ENCODE assay signal across 8 cellular contexts in genomic region chrX:107324493-107325310, GRCh38.
A peak's percentile ranks its signal among the peaks of the same experiment; 100 is the strongest.
DNase-seq lines count a peak whose midpoint lies in the region; ATAC-seq and TF ChIP-seq lines count a peak whose summit lies in the region.

No MANE protein-coding gene starts in this region.

- no peak overlapping the region for H3K27ac ChIP-seq in A673 (ENCODE audit: low read depth, low read length, poor library complexity, severe bottlenecking)
- H3K27ac ChIP-seq in HEK293 (ENCODE audit: extremely low read depth, low read depth, low read length), result no peak overlapping the region
- no peak overlapping the region for H3K27ac ChIP-seq in iPS-18a (ENCODE audit: low read length)

- H3K36me3 ChIP-seq in A673 (ENCODE audit: insufficient read depth, low read length, poor library complexity, severe bottlenecking) (no peaks in the 10 kb centered on the region), HEK293 (ENCODE audit: control insufficient read depth in 2 of 2, insufficient read depth in 1 of 2, low read length in 2 of 2) (no peaks in the 10 kb centered on the region), iPS-18a (ENCODE audit: control insufficient read depth, low read depth, low read length) (no peaks in the 10 kb centered on the region)

- H3K4me1 ChIP-seq in A673 (ENCODE audit: insufficient read depth, low read length, poor library complexity, severe bottlenecking) (no peaks in the 10 kb centered on the region), HEK293 (ENCODE audit: control insufficient read depth, insufficient read depth, low read length) (0 out of 2 replicates have a peak, but pooled peaks cover 3% of the 10 kb centered on the region), iPS-18a (ENCODE audit: control insufficient read depth, low read depth, low read length) (no peaks in the 10 kb centered on the region)

- no peaks in the 10 kb centered on the region for H3K27me3 Mint-ChIP-seq in stimulated activated naive CD8-positive, alpha-beta T cell treated with anti-CD3 and anti-CD28 coated beads, Interleukin-15, amount 100 ng/mL, for 72 hours

- no peaks in the 10 kb centered on the region for H3K9me3 Mint-ChIP-seq in stimulated activated naive CD8-positive, alpha-beta T cell treated with anti-CD3 and anti-CD28 coated beads, Interleukin-15, amount 100 ng/mL, for 72 hours

- intact Hi-C loops in A673 (cut with micrococcal nuclease; ENCODE audit: unreplicated experiment), result no loop called here

- no peak overlapping the region for H3K4me3 ChIP-seq in A673 (ENCODE audit: low read depth, low read length, poor library complexity, severe bottlenecking)
- H3K4me3 ChIP-seq in HEK293 (ENCODE audit: low read depth, low read length), result no peak overlapping the region
- H3K4me3 ChIP-seq in iPS-18a (ENCODE audit: low read length), result peak overlapping the region; percentile 44

- no peak overlapping the region for H3K9ac ChIP-seq in iPS-18a (ENCODE audit: low read length)

- no peak overlapping the region for H3K4me3 Mint-ChIP-seq in stimulated activated naive CD8-positive, alpha-beta T cell treated with anti-CD3 and anti-CD28 coated beads, Interleukin-15, amount 100 ng/mL, for 72 hours

- DNase-seq in A673 (ENCODE audit: low spot score), result peak; percentile 25
- peak; percentile 4 to 19 for DNase-seq in activated CD4-positive, alpha-beta T cell treated with anti-CD3 and anti-CD28 coated beads, Interleukin-2, amount 50 U/mL, for 48 hours
- peak; percentile 2 to 9 for DNase-seq in stimulated activated naive CD8-positive, alpha-beta T cell treated with anti-CD3 and anti-CD28 coated beads, Interleukin-15, amount 100 ng/mL, for 72 hours
- no peak for DNase-seq in GF-D8 (lab: John Stamatoyannopoulos, UW)
- DNase-seq in CD1c-positive myeloid dendritic cell (ENCODE audit: extremely low spot score), result no peak

- no TSS peak for BruUV-seq in A673 (replicated peaks; lab: Mats Ljungman, UMichigan)

- no peak overlapping the region for H3K27ac Mint-ChIP-seq in stimulated activated naive CD8-positive, alpha-beta T cell treated with anti-CD3 and anti-CD28 coated beads, Interleukin-15, amount 100 ng/mL, for 72 hours

- peak; percentile 68 for ATAC-seq in stimulated activated naive CD8-positive, alpha-beta T cell treated with anti-CD3 and anti-CD28 coated beads, Interleukin-15, amount 100 ng/mL, for 72 hours
- no peak for ATAC-seq in GM19035 (IDR thresholded peaks at IDR 0.05; ENCODE audit: unreplicated experiment)

- POLR2A ChIA-PET in A673 (lab: Charles Lee; ENCODE audit: low non-redundant PET), result no interaction called here
- POLR2A ChIA-PET in HEK293 (lab: Yijun Ruan, JAX), result no interaction called here

- CTCF ChIA-PET in A673 (lab: Charles Lee) (no interaction called here), HEK293 (lab: Yijun Ruan, JAX) (interaction anchor here (0.6 to 2.1 kb wide), 9 partner anchors 14 to 427 kb away, joined by 3 to 10 read pairs (median 4); no protein-coding TSS in a partner anchor)

- H3K9me3 ChIP-seq in A673 (ENCODE audit: low read depth, low read length, poor library complexity, severe bottlenecking) (no peaks in the 10 kb centered on the region), HEK293 (ENCODE audit: control insufficient read depth, insufficient read depth, low read depth, low read length) (no peaks in the 10 kb centered on the region), iPS-18a (ENCODE audit: control insufficient read depth, low read depth, low read length) (no peaks in the 10 kb centered on the region)

- H3K27me3 ChIP-seq in A673 (replicated peaks; ENCODE audit: insufficient read depth, low read depth, low read length, poor library complexity) (no peaks in the 10 kb centered on the region), iPS-18a (ENCODE audit: control insufficient read depth, insufficient read depth, low read length) (no peaks in the 10 kb centered on the region)

- peaks cover 5% of the 10 kb centered on the region for H3K4me1 Mint-ChIP-seq in stimulated activated naive CD8-positive, alpha-beta T cell treated with anti-CD3 and anti-CD28 coated beads, Interleukin-15, amount 100 ng/mL, for 72 hours

- TF ChIP-seq CTCF in A673 (conservative IDR thresholded peaks at IDR 0.05; ENCODE audit: low read depth, low read length) (0 out of 2 replicates have a peak, but pooled peaks have one; percentile 30), HEK293 (tag by site-specific recombination; IDR thresholded peaks at IDR 0.05) (0 out of 2 replicates have a peak, but pooled peaks have one; percentile 36)

TF ChIP-seq in HEK293, 187 proteins besides CTCF, POLR2A, EP300 and RAD21 (continues in another document):
- TF ChIP-seq ZEB2 (tag by site-specific recombination; IDR thresholded peaks at IDR 0.05) (no peak), YY2 (tag by site-specific recombination; IDR thresholded peaks at IDR 0.05) (no peak), ZNF555 (tag by site-specific recombination; conservative IDR thresholded peaks at IDR 0.05) (no peak), GLIS2 (tag by site-specific recombination; IDR thresholded peaks at IDR 0.05) (peak; percentile 15; the same call in 1 of the 2 replicates), ZNF311 (tag by site-specific recombination; IDR thresholded peaks at IDR 0.05; ENCODE audit: borderline replicate concordance) (no peak), ZNF521 (tag by site-specific recombination; IDR thresholded peaks at IDR 0.05) (no peak), ZNF174 (tag by site-specific recombination; IDR thresholded peaks at IDR 0.05) (no peak), ZBTB8A (tag by site-specific recombination; IDR thresholded peaks at IDR 0.05) (no peak), SP3 (tag by site-specific recombination; IDR thresholded peaks at IDR 0.05) (peak; percentile 34), ZNF223 (tag by site-specific recombination; IDR thresholded peaks at IDR 0.05) (no peak), KLF16 (tag by site-specific recombination; IDR thresholded peaks at IDR 0.05) (peak; percentile 53), ZNF341 (tag by site-specific recombination; IDR thresholded peaks at IDR 0.05; ENCODE audit: low read depth) (peak; percentile 64), ZNF530 (tag by site-specific recombination; IDR thresholded peaks at IDR 0.05; ENCODE audit: low read depth) (no peak), ZBTB1 (tag by site-specific recombination; IDR thresholded peaks at IDR 0.05) (no peak)
- TF ChIP-seq, protein P1, sequence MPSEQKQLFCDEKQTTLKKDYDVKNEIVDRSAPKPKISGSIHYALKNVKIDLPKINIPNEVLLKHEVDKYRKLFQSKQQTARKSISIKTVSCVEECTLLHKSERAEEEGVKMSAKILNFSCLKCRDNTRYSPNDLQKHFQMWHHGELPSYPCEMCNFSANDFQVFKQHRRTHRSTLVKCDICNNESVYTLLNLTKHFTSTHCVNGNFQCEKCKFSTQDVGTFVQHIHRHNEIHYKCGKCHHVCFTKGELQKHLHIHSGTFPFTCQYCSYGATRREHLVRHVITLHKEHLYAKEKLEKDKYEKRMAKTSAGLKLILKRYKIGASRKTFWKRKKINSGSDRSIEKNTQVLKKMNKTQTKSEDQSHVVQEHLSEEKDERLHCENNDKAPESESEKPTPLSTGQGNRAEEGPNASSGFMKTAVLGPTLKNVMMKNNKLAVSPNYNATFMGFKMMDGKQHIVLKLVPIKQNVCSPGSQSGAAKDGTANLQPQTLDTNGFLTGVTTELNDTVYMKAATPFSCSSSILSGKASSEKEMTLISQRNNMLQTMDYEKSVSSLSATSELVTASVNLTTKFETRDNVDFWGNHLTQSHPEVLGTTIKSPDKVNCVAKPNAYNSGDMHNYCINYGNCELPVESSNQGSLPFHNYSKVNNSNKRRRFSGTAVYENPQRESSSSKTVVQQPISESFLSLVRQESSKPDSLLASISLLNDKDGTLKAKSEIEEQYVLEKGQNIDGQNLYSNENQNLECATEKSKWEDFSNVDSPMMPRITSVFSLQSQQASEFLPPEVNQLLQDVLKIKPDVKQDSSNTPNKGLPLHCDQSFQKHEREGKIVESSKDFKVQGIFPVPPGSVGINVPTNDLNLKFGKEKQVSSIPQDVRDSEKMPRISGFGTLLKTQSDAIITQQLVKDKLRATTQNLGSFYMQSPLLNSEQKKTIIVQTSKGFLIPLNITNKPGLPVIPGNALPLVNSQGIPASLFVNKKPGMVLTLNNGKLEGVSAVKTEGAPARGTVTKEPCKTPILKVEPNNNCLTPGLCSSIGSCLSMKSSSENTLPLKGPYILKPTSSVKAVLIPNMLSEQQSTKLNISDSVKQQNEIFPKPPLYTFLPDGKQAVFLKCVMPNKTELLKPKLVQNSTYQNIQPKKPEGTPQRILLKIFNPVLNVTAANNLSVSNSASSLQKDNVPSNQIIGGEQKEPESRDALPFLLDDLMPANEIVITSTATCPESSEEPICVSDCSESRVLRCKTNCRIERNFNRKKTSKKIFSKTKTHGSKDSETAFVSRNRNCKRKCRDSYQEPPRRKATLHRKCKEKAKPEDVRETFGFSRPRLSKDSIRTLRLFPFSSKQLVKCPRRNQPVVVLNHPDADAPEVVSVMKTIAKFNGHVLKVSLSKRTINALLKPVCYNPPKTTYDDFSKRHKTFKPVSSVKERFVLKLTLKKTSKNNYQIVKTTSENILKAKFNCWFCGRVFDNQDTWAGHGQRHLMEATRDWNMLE (tag by site-specific recombination; conservative IDR thresholded peaks at IDR 0.05; ENCODE audit: low read depth), result no peak

Comparison
In these comparisons a context has a peak if more than half of its experiments do, and no peak if none do; other contexts are left out.
1. DNase-seq: peak in A673 (single experiment), activated CD4-positive, alpha-beta T cell treated with anti-CD3 and anti-CD28 coated beads, Interleukin-2, amount 50 U/mL, for 48 hours (2 of 2) and stimulated activated naive CD8-positive, alpha-beta T cell treated with anti-CD3 and anti-CD28 coated beads, Interleukin-15, amount 100 ng/mL, for 72 hours (2 of 2); none in GF-D8 (single experiment) and CD1c-positive myeloid dendritic cell (single experiment).